ENCODE assay signal across 13 cellular contexts in the genomic region with DNA sequence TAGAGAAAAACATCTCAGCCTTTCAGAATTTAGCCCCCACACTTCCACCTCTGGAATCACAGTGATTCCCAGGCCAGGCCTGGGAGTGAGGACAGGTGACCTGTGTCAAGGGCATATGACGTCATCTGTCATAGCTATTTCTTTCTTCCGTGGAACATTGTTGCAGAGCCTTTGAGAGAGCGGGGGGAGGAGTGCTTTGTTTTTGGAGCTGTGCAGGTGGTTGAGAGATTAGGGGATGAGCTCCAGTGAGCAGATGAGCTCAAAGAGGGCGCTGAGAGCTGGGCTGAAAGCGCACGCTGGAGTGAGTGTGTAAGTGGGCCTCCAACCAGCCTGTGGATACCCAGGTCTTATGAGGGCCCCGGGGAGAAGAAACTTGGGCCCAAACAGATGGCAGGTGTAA.
DNase-seq lines count a peak whose midpoint lies in the region; ATAC-seq and TF ChIP-seq lines count a peak whose summit lies in the region.
"Had no signal": no experiment of that assay in that cellular context is flagged by ENCODE, and none has a peak within 500 bp of the region (broad histone marks: within the 10 kb centered on the region; RNA-seq: fewer than 3 reads in every experiment).

No MANE protein-coding gene starts in this region.

- TF ChIP-seq CTCF in glutamatergic neuron (IDR thresholded peaks at IDR 0.05; ENCODE audit: partially characterized antibody, unreplicated experiment), result no peak

- no peak overlapping the region for H3K27ac ChIP-seq in CD4-positive, alpha-beta memory T cell (ENCODE audit: low read depth, low read length)
- H3K27ac ChIP-seq in SJCRH30, result no peak overlapping the region
- H3K27ac ChIP-seq: skin epidermis, transverse colon had no signal

- H3K36me3 Mint-ChIP-seq in CD4-positive, alpha-beta memory T cell, result peaks cover 7 to 10% of the 10 kb centered on the region in 2 donors
- no peaks in the 10 kb centered on the region for H3K36me3 Mint-ChIP-seq in glutamatergic neuron (ENCODE audit: unreplicated experiment)

- peak overlapping the region in 1 of 8 donors; percentile 9 for H3K4me3 Mint-ChIP-seq in CD4-positive, alpha-beta memory T cell
- H3K4me3 Mint-ChIP-seq in glutamatergic neuron (ENCODE audit: unreplicated experiment), result no peak overlapping the region

- H3K9me3 ChIP-seq in CD4-positive, alpha-beta memory T cell (ENCODE audit: control insufficient read depth in 1 of 2, low read length in 2 of 2), result no peaks in the 10 kb centered on the region
- no peaks in the 10 kb centered on the region for H3K9me3 ChIP-seq in SJCRH30 (replicated peaks)
- H3K9me3 ChIP-seq: transverse colon had no signal

- no peak for ATAC-seq in GM21737 (IDR thresholded peaks at IDR 0.05; ENCODE audit: unreplicated experiment)
- no peak for ATAC-seq in HG03378 (IDR thresholded peaks at IDR 0.05; ENCODE audit: unreplicated experiment)

- peaks cover 0 to 3% (median 0%) of the 10 kb centered on the region in 8 donors for H3K9me3 Mint-ChIP-seq in CD4-positive, alpha-beta memory T cell
- peaks cover 4% of the 10 kb centered on the region for H3K9me3 Mint-ChIP-seq in glutamatergic neuron (ENCODE audit: unreplicated experiment)

- no peak for DNase-seq in CD4-positive, alpha-beta memory T cell
- DNase-seq in DMS79 (lab: John Stamatoyannopoulos, UW), result peak; percentile 69
- peak; percentile 99 to 100 for DNase-seq in NCI-H524 (lab: John Stamatoyannopoulos, UW)
- DNase-seq in glutamatergic neuron, result no peak
- DNase-seq in SJCRH30, result no peak
- DNase-seq in kidney tubule cell (ENCODE audit: low spot score), result no peak
- DNase-seq: amygdala, dermis blood vessel endothelial cell, kidney glomerular epithelial cell, transverse colon had no signal

- POLR2A ChIA-PET in CD4-positive, alpha-beta memory T cell (lab: Charles Lee; ENCODE audit: partially characterized antibody), result no interaction called here

- CTCF ChIA-PET in CD4-positive, alpha-beta memory T cell (lab: Charles Lee; ENCODE audit: partially characterized antibody), result no interaction called here

- no peaks in the 10 kb centered on the region for H3K27me3 Mint-ChIP-seq in CD4-positive, alpha-beta memory T cell
- H3K27me3 Mint-ChIP-seq in glutamatergic neuron (ENCODE audit: unreplicated experiment), result peaks cover 12% of the 10 kb centered on the region

- peaks cover 7% of the 10 kb centered on the region for H3K4me1 ChIP-seq in CD4-positive, alpha-beta memory T cell (ENCODE audit: insufficient read depth, low read length)
- peaks cover 11% of the 10 kb centered on the region for H3K4me1 ChIP-seq in SJCRH30

- H3K4me1 Mint-ChIP-seq in CD4-positive, alpha-beta memory T cell, result peaks cover 0 to 39% (median 16%) of the 10 kb centered on the region in 4 donors
- peaks cover 13% of the 10 kb centered on the region for H3K4me1 Mint-ChIP-seq in glutamatergic neuron (ENCODE audit: low read depth, unreplicated experiment)

- intact Hi-C loops in CD4-positive, alpha-beta memory T cell (cut with micrococcal nuclease), result no loop called here

- H3K36me3 ChIP-seq in CD4-positive, alpha-beta memory T cell (ENCODE audit: insufficient read depth, low read length), result no peaks in the 10 kb centered on the region
- no peaks in the 10 kb centered on the region for H3K36me3 ChIP-seq in SJCRH30
- H3K36me3 ChIP-seq: transverse colon had no signal

- H3K27ac Mint-ChIP-seq in CD4-positive, alpha-beta memory T cell, result peak overlapping the region in 5 of 7 donors; percentile 60 to 79 (median 71)
- H3K27ac Mint-ChIP-seq in glutamatergic neuron (ENCODE audit: unreplicated experiment), result peak overlapping the region; percentile 34

- H3K27me3 ChIP-seq in CD4-positive, alpha-beta memory T cell (ENCODE audit: insufficient read depth, low read length), result no peaks in the 10 kb centered on the region
- no peaks in the 10 kb centered on the region for H3K27me3 ChIP-seq in SJCRH30
- H3K27me3 ChIP-seq: transverse colon had no signal

- H3K4me3 ChIP-seq in CD4-positive, alpha-beta memory T cell (ENCODE audit: low read length in 2 of 2), result no peak overlapping the region
- no peak overlapping the region for H3K4me3 ChIP-seq in SJCRH30
- H3K4me3 ChIP-seq: skin epidermis, transverse colon had no signal

Comparison
In these comparisons a context has a peak if more than half of its experiments do, and no peak if none do; other contexts are left out.
1. DNase-seq: peak in DMS79 (single experiment) and NCI-H524 (2 of 2); none in CD4-positive, alpha-beta memory T cell (0 of 5), glutamatergic neuron (single experiment), SJCRH30 (0 of 2) and kidney tubule cell (single experiment).